In genomic region chr17:75704963-75705875, GRCh38 we compare ENCODE assay signal across 14 cellular contexts. TPM values are rescaled to one million over a fixed set of nuclear protein-coding genes. Genes with fewer than 3 reads are reported as not detected.
DNase-seq lines count a peak whose midpoint lies in the region; ATAC-seq and TF ChIP-seq lines count a peak whose summit lies in the region.
"Had no signal": no experiment of that assay in that cellular context is flagged by ENCODE, and none has a peak within 500 bp of the region (broad histone marks: within the 10 kb centered on the region; RNA-seq: fewer than 3 reads in every experiment).

No MANE protein-coding gene starts in this region.

- H3K27ac ChIP-seq in breast epithelium (peak overlapping the region; percentile 38 to 42), mammary epithelial cell (ENCODE audit: insufficient read depth, low read depth, low read length) (no peak overlapping the region), dorsolateral prefrontal cortex (peak overlapping the region; percentile 2 to 100 (median 70)), right cardiac atrium (ENCODE audit: low read length) (peak overlapping the region; percentile 70), tibial nerve (peak overlapping the region; percentile 37 to 98 (median 80))
- H3K27ac ChIP-seq: C4-2B had no signal

- H4K20me1 ChIP-seq in mammary epithelial cell (ENCODE audit: insufficient read depth, low read length), result no peaks in the 10 kb centered on the region

- CTCF ChIA-PET in mammary epithelial cell (lab: Charles Lee; ENCODE audit: low non-redundant PET) (no interaction called here), T-cell (lab: Charles Lee) (no interaction called here)

- no TSS peak for BruUV-seq in mammary epithelial cell (replicated peaks; lab: Mats Ljungman, UMichigan)

- WGBS in mammary epithelial cell (ENCODE audit: low coverage, missing lambda C conversion rate), result 73% methylated on average over 8 of the region's 27 CpGs
- WGBS in right cardiac atrium, result 67% methylated on average over 27 of the region's 27 CpGs
- WGBS in tibial nerve, 2 donors, result 74 to 76% methylated on average over 27 of the region's 27 CpGs

- H3K9me3 Mint-ChIP-seq in T-cell, result no peaks in the 10 kb centered on the region

- H3K4me1 ChIP-seq in breast epithelium, result peaks cover 9 to 11% of the 10 kb centered on the region in 2 donors
- peaks cover 47% of the 10 kb centered on the region for H3K4me1 ChIP-seq in mammary epithelial cell (ENCODE audit: insufficient read depth, low read length)
- H3K4me1 ChIP-seq in right cardiac atrium (ENCODE audit: control insufficient read depth, insufficient read depth, low read length), result peaks cover 20% of the 10 kb centered on the region
- H3K4me1 ChIP-seq in tibial nerve, result peaks cover 0 to 50% (median 16%) of the 10 kb centered on the region in 4 donors

- H3K27me3 ChIP-seq in breast epithelium (no peaks in the 10 kb centered on the region), mammary epithelial cell (ENCODE audit: insufficient read depth, low read length) (no peaks in the 10 kb centered on the region), dorsolateral prefrontal cortex (no peaks in the 10 kb centered on the region), right cardiac atrium (ENCODE audit: control insufficient read depth, insufficient read depth) (no peaks in the 10 kb centered on the region), tibial nerve (no peaks in the 10 kb centered on the region), H7 (ENCODE audit: control insufficient read depth, insufficient read depth, low read length) (no peaks in the 10 kb centered on the region)

- no peak overlapping the region for H3K4me3 ChIP-seq in breast epithelium
- no peak overlapping the region for H3K4me3 ChIP-seq in mammary epithelial cell (replicated peaks in 1 of 3; ENCODE audit: insufficient read depth in 1 of 3, low read depth in 2 of 3, low read length in 3 of 3)
- no peak overlapping the region for H3K4me3 ChIP-seq in dorsolateral prefrontal cortex
- H3K4me3 ChIP-seq in right cardiac atrium (ENCODE audit: low read length), result no peak overlapping the region
- H3K4me3 ChIP-seq in tibial nerve, result no peak overlapping the region
- H3K4me3 ChIP-seq in H7 (ENCODE audit: insufficient read depth, low read depth, low read length), result no peak overlapping the region

- POLR2A ChIA-PET in T-cell (lab: Charles Lee), result interaction anchor here in 1 of 2 donors (0.5 kb wide), 1 partner anchor 28 kb away, joined by 6 read pairs; no protein-coding TSS in a partner anchor

- no peak overlapping the region for H3K27ac Mint-ChIP-seq in T-cell

- TF ChIP-seq CTCF in breast epithelium (IDR thresholded peaks at IDR 0.05) (no peak), mammary epithelial cell (conservative IDR thresholded peaks at IDR 0.05 in 1 of 2, IDR thresholded peaks at IDR 0.05 in 1 of 2; ENCODE audit: extremely low read depth in 1 of 2, insufficient read depth in 1 of 2, low read depth in 1 of 2, low read length in 2 of 2) (no peak), dorsolateral prefrontal cortex (IDR thresholded peaks at IDR 0.05 in 54 of 56, conservative IDR thresholded peaks at IDR 0.05 in 2 of 56; ENCODE audit: low read depth in 1 of 56, partially characterized antibody in 56 of 56) (no peak), tibial nerve (IDR thresholded peaks at IDR 0.05) (no peak)

- in situ Hi-C loops in mammary epithelial cell (cut with MboI; ENCODE audit: low sequenced_read_pairs in 2 of 2), result no loop called here

- dilution Hi-C loops in mammary epithelial cell (cut with HindIII; ENCODE audit: low sequenced_read_pairs), result no loop called here

- H3K36me3 Mint-ChIP-seq in T-cell, result peaks cover 62% of the 10 kb centered on the region

- H3K4me2 ChIP-seq in mammary epithelial cell (ENCODE audit: insufficient read depth, low read depth, low read length), result no peak overlapping the region

- H3K27me3 Mint-ChIP-seq in T-cell, result no peaks in the 10 kb centered on the region

- TF ChIP-seq POLR2A in breast epithelium (IDR thresholded peaks at IDR 0.05), result no peak
- no peak for TF ChIP-seq POLR2A in tibial nerve (IDR thresholded peaks at IDR 0.05)

- H3K36me3 ChIP-seq in breast epithelium (no peaks in the 10 kb centered on the region), mammary epithelial cell (ENCODE audit: insufficient read depth, low read length) (peaks cover 32% of the 10 kb centered on the region), tibial nerve (peaks cover 0 to 90% (median 26%) of the 10 kb centered on the region in 3 donors), H7 (replicated peaks; ENCODE audit: control insufficient read depth, insufficient read depth, low read length) (peaks cover 36% of the 10 kb centered on the region)

- TF ChIP-seq EP300 in tibial nerve (IDR thresholded peaks at IDR 0.05), result no peak

- DNase-seq in breast epithelium (ENCODE audit: low spot score in 2 of 2) (no peak), mammary epithelial cell (no peak), dorsolateral prefrontal cortex (peak in 1 of 10 donors; percentile 28), right cardiac atrium (peak; percentile 33 to 76 (median 72)), tibial nerve (ENCODE audit: low spot score in 2 of 2) (no peak), T-cell (no peak), H7 (no peak)
- DNase-seq: 8988T, MV-4-11, NCI-H1436 treated with DMSO at 0.1 percent for 48 hours, NCI-H2107, NCI-H345 had no signal

- H3K9ac ChIP-seq in mammary epithelial cell (ENCODE audit: insufficient read depth, low read length), result no peak overlapping the region

- H3K4me1 Mint-ChIP-seq in T-cell, result no peaks in the 10 kb centered on the region

- H3K4me3 Mint-ChIP-seq in T-cell, result no peak overlapping the region

- H3K79me2 ChIP-seq in mammary epithelial cell (ENCODE audit: insufficient read depth, low read length), result peaks cover 33% of the 10 kb centered on the region

- peak in 1 of 2 donors; percentile 71 for ATAC-seq in right cardiac atrium
- ATAC-seq in T-cell (replicated peaks in 1 of 4), result no peak
- ATAC-seq in GM18519 (IDR thresholded peaks at IDR 0.05; ENCODE audit: low FRiP score, unreplicated experiment), result no peak

- H3K9me3 ChIP-seq in breast epithelium, result no peaks in the 10 kb centered on the region
- H3K9me3 ChIP-seq in mammary epithelial cell (replicated peaks; ENCODE audit: insufficient read depth, low read length), result no peaks in the 10 kb centered on the region
- no peaks in the 10 kb centered on the region for H3K9me3 ChIP-seq in right cardiac atrium (ENCODE audit: control insufficient read depth, low read length)
- H3K9me3 ChIP-seq in tibial nerve, result no peaks in the 10 kb centered on the region

- no peak overlapping the region for H2AFZ ChIP-seq in mammary epithelial cell (ENCODE audit: low read depth, low read length)

- intact Hi-C loops in breast epithelium (cut with DNase I; ENCODE audit: low total_unique reads), result no loop called here
- intact Hi-C loops in mammary epithelial cell (cut with micrococcal nuclease), result no loop called here
- intact Hi-C loops in dorsolateral prefrontal cortex (cut with DNase I), result no loop called here
- intact Hi-C loops in right cardiac atrium (cut with DNase I), result loop anchor here in 1 of 4 donors (5.0 kb wide), 1 partner anchor 37 kb away; no protein-coding TSS in a partner anchor

RNA-seq across cellular contexts. Expression of gene ITGB4, which starts 16.0 kb away (rescaled TPM):
- total RNA-seq in breast epithelium (100 to 1,000 TPM in 1 of 3 donors, 10 to 100 TPM in 1, 1 to 10 TPM in 1; 9.8 to 125 (median 67.2) TPM), mammary epithelial cell (1,000 to 10,000 TPM; 2,525 to 2,618 TPM), dorsolateral prefrontal cortex (100 to 1,000 TPM in 39 of 120 experiments, 10 to 100 TPM in 81; 27.8 to 292 (median 83.1) TPM), right cardiac atrium (10 to 100 TPM; 19.9 to 29.7 (median 23.6) TPM), tibial nerve (100 to 1,000 TPM; 211 to 335 (median 233) TPM), T-cell (1 to 10 TPM in 4 of 5 donors, under 1 TPM in 1; 0.68 to 1.6 (median 1.5) TPM)
- polyA plus RNA-seq in mammary epithelial cell (1,059 TPM), right cardiac atrium (12.7 TPM)
- 2,510 TPM for polyA minus RNA-seq in mammary epithelial cell
- 0.28 and 0.70 TPM in 2 replicates for total RNA-seq in H7 (2014; rRNA removed; shearing (Covaris generic))

RNA-seq across cellular contexts. Expression of gene SAP30BP, which starts 38.1 kb away (rescaled TPM):
- 10 to 100 TPM; 68.3 to 89.5 (median 86.1) TPM for total RNA-seq in breast epithelium
- 100 to 1,000 TPM in 1 of 2 donors, 10 to 100 TPM in 1; 49.0 to 105 TPM for total RNA-seq in mammary epithelial cell
- polyA plus RNA-seq in mammary epithelial cell, result 85.8 TPM
- polyA minus RNA-seq in mammary epithelial cell, result 78.9 TPM
- 100 to 1,000 TPM in 23 of 120 experiments, 10 to 100 TPM in 97; 65.3 to 160 (median 88.1) TPM for total RNA-seq in dorsolateral prefrontal cortex
- total RNA-seq in right cardiac atrium, result 10 to 100 TPM; 51.0 to 66.5 (median 56.3) TPM
- 58.5 TPM for polyA plus RNA-seq in right cardiac atrium
- 100 to 1,000 TPM in 2 of 4 donors, 10 to 100 TPM in 2; 63.9 to 119 (median 95.3) TPM for total RNA-seq in tibial nerve
- total RNA-seq in T-cell, result 100 to 1,000 TPM; 124 to 191 (median 128) TPM
- total RNA-seq in H7 (2014; rRNA removed; shearing (Covaris generic)), result 52.9 and 61.3 TPM in 2 replicates

RNA-seq across cellular contexts. Expression of gene RECQL5, which starts 38.3 kb away (rescaled TPM):
- total RNA-seq in breast epithelium (10 to 100 TPM; 10.7 to 22.8 (median 14.1) TPM), mammary epithelial cell (10 to 100 TPM; 25.3 to 34.8 TPM), dorsolateral prefrontal cortex (10 to 100 TPM; 31.3 to 74.3 (median 47.5) TPM), right cardiac atrium (10 to 100 TPM in 3 of 4 donors, 1 to 10 TPM in 1; 7.9 to 19.9 (median 14.8) TPM), tibial nerve (10 to 100 TPM; 23.2 to 51.9 (median 34.7) TPM), T-cell (10 to 100 TPM; 38.0 to 75.0 (median 61.9) TPM)
- polyA plus RNA-seq in mammary epithelial cell (14.5 TPM), right cardiac atrium (13.5 TPM)
- 27.2 TPM for polyA minus RNA-seq in mammary epithelial cell
- total RNA-seq in H7 (2014; rRNA removed; shearing (Covaris generic)), result 36.3 and 40.0 TPM in 2 replicates

RNA-seq across cellular contexts. Expression of gene GALK1, which starts 59.8 kb away (rescaled TPM):
- 10 to 100 TPM; 21.9 to 32.1 (median 24.9) TPM for total RNA-seq in breast epithelium
- 1 to 10 TPM; 1.5 to 3.0 TPM for total RNA-seq in mammary epithelial cell
- 3.8 TPM for polyA plus RNA-seq in mammary epithelial cell
- not detected for polyA minus RNA-seq in mammary epithelial cell
- 10 to 100 TPM in 114 of 120 experiments, 1 to 10 TPM in 6; 6.0 to 32.0 (median 16.1) TPM for total RNA-seq in dorsolateral prefrontal cortex
- 10 to 100 TPM; 15.9 to 19.5 (median 17.3) TPM for total RNA-seq in right cardiac atrium
- polyA plus RNA-seq in right cardiac atrium, result 22.6 TPM
- total RNA-seq in tibial nerve, result 10 to 100 TPM; 54.5 to 57.5 (median 55.6) TPM
- 10 to 100 TPM in 4 of 5 donors, 1 to 10 TPM in 1; 8.4 to 35.7 (median 26.7) TPM for total RNA-seq in T-cell
- 43.4 and 47.2 TPM in 2 replicates for total RNA-seq in H7 (2014; rRNA removed; shearing (Covaris generic))

Comparison
In these comparisons a context has a peak if more than half of its experiments do, and no peak if none do; other contexts are left out.
1. RNA of gene ITGB4, which starts 16.0 kb away (total RNA-seq): 2,525 to 2,618 TPM in mammary epithelial cell; 211 to 335 TPM in tibial nerve, 27.8 to 292 TPM in dorsolateral prefrontal cortex, 9.8 to 125 TPM in breast epithelium, 19.9 to 29.7 TPM in right cardiac atrium, 0.68 to 1.6 TPM in T-cell and 0.28 to 0.70 TPM in H7; every median in the first group is over 4 times any median in the second.
2. DNase-seq: peak in right cardiac atrium (3 of 3); none in breast epithelium (0 of 2), mammary epithelial cell (single experiment), tibial nerve (0 of 2), T-cell (0 of 34) and H7 (single experiment).